22 cellular contexts compared by ENCODE assay signal in the genomic region with DNA sequence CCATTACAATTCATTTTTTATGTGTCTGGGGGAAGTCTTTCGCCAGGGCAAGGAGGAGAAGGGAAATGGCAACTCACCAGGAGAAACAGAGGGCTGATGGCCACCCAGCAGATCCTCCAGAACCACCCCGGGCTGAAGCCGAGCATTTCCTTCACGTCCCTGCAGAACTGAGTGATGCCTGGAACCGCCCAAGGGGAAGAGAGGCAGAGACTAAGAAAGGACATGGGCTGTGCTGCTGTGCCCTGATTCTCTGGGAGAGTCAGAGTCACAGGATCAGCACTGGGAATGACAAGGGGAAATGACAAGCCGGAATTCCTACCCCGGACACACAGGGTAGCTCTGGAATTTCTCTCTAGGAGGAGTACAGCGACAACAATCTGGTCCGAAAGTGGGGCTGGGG. TPM values are rescaled to one million over a fixed set of nuclear protein-coding genes. Genes with fewer than 3 reads are reported as not detected.
"Had no signal": no experiment of that assay in that cellular context is flagged by ENCODE, and none has a peak within 500 bp of the region (broad histone marks: within the 10 kb centered on the region; RNA-seq: fewer than 3 reads in every experiment).

No MANE protein-coding gene starts in this region.

- H3K9me3 ChIP-seq: colonic mucosa, left ventricle myocardium inferior, prostate gland, tibial artery had no signal

- H3K27ac ChIP-seq: colonic mucosa, foreskin keratinocyte, left ventricle myocardium inferior, prostate gland, tibial artery, WERI-Rb-1 had no signal

- H3K4me3 ChIP-seq: colonic mucosa, left ventricle myocardium inferior, prostate gland, tibial artery had no signal

- H3K4me1 ChIP-seq: colonic mucosa, foreskin keratinocyte, left ventricle myocardium inferior, prostate gland, tibial artery had no signal

- ATAC-seq: activated CD8-positive, alpha-beta T cell treated with anti-CD3 and anti-CD28 coated beads, Interleukin-2, amount 10 ng/mL, durations not matched to agents 7 days and 5 days; foreskin keratinocyte; natural killer cell; stimulated activated naive CD8-positive, alpha-beta T cell treated with anti-CD3 and anti-CD28 coated beads, Interleukin-15, amount 100 ng/mL, for 72 hours had no signal

- DNase-seq: activated CD4-positive, alpha-beta T cell treated with anti-CD3 and anti-CD28 coated beads, Interleukin-2, amount 10 ng/mL, durations not matched to agents 7 days and 5 days; activated CD4-positive, CD25-positive, alpha-beta regulatory T cell treated with anti-CD3 and anti-CD28 coated beads, Interleukin-2, amount 50 U/mL, for 72 hours; activated CD8-positive, alpha-beta T cell treated with anti-CD3 and anti-CD28 coated beads, Interleukin-2, amount 10 ng/mL, durations not matched to agents 7 days and 5 days; activated naive CD4-positive, alpha-beta T cell treated with anti-CD3 and anti-CD28 coated beads for 36 hours; activated naive CD8-positive, alpha-beta T cell treated with anti-CD3 and anti-CD28 coated beads, Interleukin-2, amount 10 ng/mL, durations not matched to agents 7 days and 5 days; amniotic stem cell; colonic mucosa; effector CD4-positive, alpha-beta T cell; erythroblast; foreskin keratinocyte; left ventricle myocardium inferior; mammary epithelial cell; midbrain; natural killer cell; stimulated activated CD4-positive, alpha-beta T cell treated with anti-CD3 and anti-CD28 coated beads, Interleukin-4, amount 100 ng/mL, for 24 hours; stimulated activated naive CD8-positive, alpha-beta T cell treated with anti-CD3 and anti-CD28 coated beads, Interleukin-15, amount 100 ng/mL, for 72 hours; T-helper 1 cell; tibial artery; WERI-Rb-1 had no signal

- H3K4me1 Mint-ChIP-seq: activated naive CD8-positive, alpha-beta T cell treated with anti-CD3 and anti-CD28 coated beads, Interleukin-2, amount 10 ng/mL, durations not matched to agents 7 days and 5 days had no signal

- H3K36me3 ChIP-seq: colonic mucosa, left ventricle myocardium inferior, prostate gland, tibial artery, WERI-Rb-1 had no signal

- H3K27ac Mint-ChIP-seq: activated CD4-positive, alpha-beta T cell treated with anti-CD3 and anti-CD28 coated beads, Interleukin-2, amount 10 ng/mL, durations not matched to agents 7 days and 5 days; activated CD8-positive, alpha-beta T cell treated with anti-CD3 and anti-CD28 coated beads, Interleukin-2, amount 10 ng/mL, durations not matched to agents 7 days and 5 days; activated naive CD4-positive, alpha-beta T cell treated with anti-CD3 and anti-CD28 coated beads for 36 hours; activated naive CD8-positive, alpha-beta T cell treated with anti-CD3 and anti-CD28 coated beads, Interleukin-2, amount 10 ng/mL, durations not matched to agents 7 days and 5 days had no signal

- H3K27me3 ChIP-seq: colonic mucosa had no signal

- H3K36me3 Mint-ChIP-seq: activated naive CD8-positive, alpha-beta T cell treated with anti-CD3 and anti-CD28 coated beads, Interleukin-2, amount 10 ng/mL, durations not matched to agents 7 days and 5 days; natural killer cell had no signal

- FAIRE-seq: bronchial epithelial cell, TTC549 had no signal

- H3K4me3 Mint-ChIP-seq: activated CD4-positive, alpha-beta T cell treated with anti-CD3 and anti-CD28 coated beads, Interleukin-2, amount 10 ng/mL, durations not matched to agents 7 days and 5 days; activated CD8-positive, alpha-beta T cell treated with anti-CD3 and anti-CD28 coated beads, Interleukin-2, amount 10 ng/mL, durations not matched to agents 7 days and 5 days; activated naive CD4-positive, alpha-beta T cell treated with anti-CD3 and anti-CD28 coated beads for 36 hours; activated naive CD8-positive, alpha-beta T cell treated with anti-CD3 and anti-CD28 coated beads, Interleukin-2, amount 10 ng/mL, durations not matched to agents 7 days and 5 days; natural killer cell; stimulated activated naive CD8-positive, alpha-beta T cell treated with anti-CD3 and anti-CD28 coated beads, Interleukin-15, amount 100 ng/mL, for 72 hours had no signal

- H3K9me3 Mint-ChIP-seq: activated CD4-positive, alpha-beta T cell treated with anti-CD3 and anti-CD28 coated beads, Interleukin-2, amount 10 ng/mL, durations not matched to agents 7 days and 5 days; activated naive CD4-positive, alpha-beta T cell treated with anti-CD3 and anti-CD28 coated beads for 36 hours; activated naive CD8-positive, alpha-beta T cell treated with anti-CD3 and anti-CD28 coated beads, Interleukin-2, amount 10 ng/mL, durations not matched to agents 7 days and 5 days; natural killer cell; stimulated activated naive CD8-positive, alpha-beta T cell treated with anti-CD3 and anti-CD28 coated beads, Interleukin-15, amount 100 ng/mL, for 72 hours had no signal

RNA-seq across cellular contexts. Expression of a gene that starts 27.8 kb away (rescaled TPM):
- total RNA-seq: activated naive CD4-positive, alpha-beta T cell treated with anti-CD3 and anti-CD28 coated beads for 36 hours; activated naive CD8-positive, alpha-beta T cell treated with anti-CD3 and anti-CD28 coated beads, Interleukin-2, amount 10 ng/mL, durations not matched to agents 7 days and 5 days; bronchial epithelial cell; foreskin keratinocyte; mammary epithelial cell had no signal
- polyA plus RNA-seq: foreskin keratinocyte, mammary epithelial cell had no signal
